1 cellular context compared by ENCODE assay signal in the genomic region with DNA sequence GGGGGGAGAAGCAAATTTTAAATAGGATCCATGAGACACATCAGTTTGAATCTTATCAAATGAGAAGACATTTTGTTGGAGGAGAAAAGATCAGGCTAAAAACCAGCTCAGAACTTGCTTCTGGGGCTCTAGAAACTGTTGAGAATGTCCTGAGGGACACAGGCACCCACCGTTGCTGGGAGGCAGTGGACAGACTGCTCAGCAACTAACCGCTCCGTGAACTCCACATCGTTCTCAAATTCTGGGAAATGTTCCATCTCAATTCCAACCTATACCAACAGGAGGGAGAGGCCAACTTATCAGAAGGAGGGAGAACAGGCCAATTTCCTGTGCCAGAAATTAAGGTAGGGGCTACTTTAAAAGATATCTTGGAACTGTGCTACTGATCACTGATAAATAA.
TF ChIP-seq lines count a peak whose summit lies in the region.

No MANE protein-coding gene starts in this region.

TF ChIP-seq in K562, 482 proteins besides CTCF, POLR2A, EP300 and RAD21:
- no peak for TF ChIP-seq SUPT5H (IDR thresholded peaks at IDR 0.05)
- TF ChIP-seq PRDM10 (IDR thresholded peaks at IDR 0.05; ENCODE audit: partially characterized antibody) = peak; percentile 18
- no peak for TF ChIP-seq LCOR (CRISPR knock-in tag; IDR thresholded peaks at IDR 0.05)
